Comparison of ENCODE assay signal across 27 cellular contexts in genomic region chr7:156091515-156092080, GRCh38.
DNase-seq lines count a peak whose midpoint lies in the region; ATAC-seq, FAIRE-seq and TF ChIP-seq lines count a peak whose summit lies in the region.
"Had no signal": no experiment of that assay in that cellular context is flagged by ENCODE, and none has a peak within 500 bp of the region (broad histone marks: within the 10 kb centered on the region; RNA-seq: fewer than 3 reads in every experiment).

No MANE protein-coding gene starts in this region.

- H3K36me3 ChIP-seq in BLaER1, result no peaks in the 10 kb centered on the region
- H3K36me3 ChIP-seq in DND-41 (ENCODE audit: insufficient read depth, low read length), result no peaks in the 10 kb centered on the region
- no peaks in the 10 kb centered on the region for H3K36me3 ChIP-seq in H1 (ENCODE audit: control insufficient read depth in 2 of 4, insufficient read depth in 4 of 4, low read length in 3 of 4)
- H3K36me3 ChIP-seq in SJCRH30, result no peaks in the 10 kb centered on the region
- H3K36me3 ChIP-seq: SJSA1 had no signal

- H3K27ac Mint-ChIP-seq in neural crest cell (ENCODE audit: unreplicated experiment), result peak overlapping the region; percentile 50
- H3K27ac Mint-ChIP-seq: CD4-positive, alpha-beta memory T cell had no signal

- peaks cover 2% of the 10 kb centered on the region for H3K27me3 Mint-ChIP-seq in neural crest cell (ENCODE audit: low read depth)

- TF ChIP-seq EP300 in H1 (IDR thresholded peaks at IDR 0.05; ENCODE audit: borderline replicate concordance in 1 of 2, low read depth in 2 of 2, low read length in 2 of 2), result no peak

- H3K4me2 ChIP-seq in BLaER1 (peak overlapping the region; percentile 69), DND-41 (ENCODE audit: insufficient read depth, low read length) (no peak overlapping the region), H1 (ENCODE audit: insufficient read depth in 1 of 2, low read depth in 2 of 2, low read length in 2 of 2) (no peak overlapping the region)

- no peak overlapping the region for H2AFZ ChIP-seq in DND-41 (ENCODE audit: low read depth, low read length)
- no peak overlapping the region for H2AFZ ChIP-seq in H1 (ENCODE audit: low read length)

- TF ChIP-seq RAD21 in H1 (IDR thresholded peaks at IDR 0.05 in 1 of 2, conservative IDR thresholded peaks at IDR 0.05 in 1 of 2; ENCODE audit: low read depth in 2 of 2, low read length in 2 of 2), result no peak

- TF ChIP-seq POLR2A in H1 (IDR thresholded peaks at IDR 0.05; ENCODE audit: control extremely low read depth in 1 of 2, low read depth in 2 of 2, low read length in 2 of 2), result no peak

- H3K4me3 Mint-ChIP-seq in neural crest cell, result no peak overlapping the region
- H3K4me3 Mint-ChIP-seq: CD4-positive, alpha-beta memory T cell had no signal

- H3K36me3 Mint-ChIP-seq in neural crest cell (ENCODE audit: low read depth), result no peaks in the 10 kb centered on the region
- H3K36me3 Mint-ChIP-seq: CD4-positive, alpha-beta memory T cell had no signal

- 94% methylated on average over 9 of the region's 11 CpGs; no CpG with 5 or more reads in 1 of the 2 experiments for WGBS in H1 (ENCODE audit: extremely low coverage in 1 of 2, insufficient coverage in 1 of 2, insufficient read length in 1 of 2, insufficient replicate concordance in 2 of 2, low coverage in 1 of 2, low lambda C conversion rate in 2 of 2, missing lambda C conversion rate in 1 of 2), 2 experiments

- TF ChIP-seq CTCF in DND-41 (IDR thresholded peaks at IDR 0.05; ENCODE audit: borderline replicate concordance, extremely low read depth, low read length, poor library complexity, severe bottlenecking) (no peak), H1 (IDR thresholded peaks at IDR 0.05; ENCODE audit: control extremely low read depth in 1 of 3, insufficient read depth in 1 of 3, low read depth in 1 of 3, low read length in 3 of 3) (no peak), neural crest cell (conservative IDR thresholded peaks at IDR 0.05) (no peak)

- H3K4me1 ChIP-seq in BLaER1 (peaks cover 37% of the 10 kb centered on the region), DND-41 (ENCODE audit: insufficient read depth, low read length) (no peaks in the 10 kb centered on the region), H1 (replicated peaks in 1 of 4; ENCODE audit: control insufficient read depth in 3 of 4, insufficient read depth in 4 of 4, low read length in 3 of 4) (peaks cover 0 to 7% (median 0%) of the 10 kb centered on the region in 4 experiments; a peak in 1 of 7 replicates), SJCRH30 (no peaks in the 10 kb centered on the region)
- H3K4me1 ChIP-seq: Caco-2, SJSA1 had no signal

- no peak overlapping the region for H2BK12ac ChIP-seq in H1 (ENCODE audit: low read depth, low read length)

- H3K27me3 ChIP-seq in BLaER1 (no peaks in the 10 kb centered on the region), DND-41 (ENCODE audit: insufficient read depth, low read length, poor library complexity) (peaks cover 5% of the 10 kb centered on the region), H1 (replicated peaks in 1 of 4; ENCODE audit: control insufficient read depth in 3 of 4, extremely low read depth in 1 of 4, insufficient read depth in 3 of 4, low read length in 3 of 4) (no peaks in the 10 kb centered on the region), SJCRH30 (peaks cover 42% of the 10 kb centered on the region)
- H3K27me3 ChIP-seq: SJSA1 had no signal

- POLR2A ChIA-PET in H1 (lab: Charles Lee; ENCODE audit: partially characterized antibody), result no interaction called here

- H3K23me2 ChIP-seq in H1 (ENCODE audit: low read depth, low read length), result no peaks in the 10 kb centered on the region

- peak; percentile 55; the same call in 1 of the 3 replicates for ATAC-seq in DND-41 (ENCODE audit: insufficient read depth, low read depth)
- ATAC-seq in GM21825 (IDR thresholded peaks at IDR 0.05; ENCODE audit: unreplicated experiment), result no peak
- ATAC-seq: HepG2, K562, PC-3, Right ventricle myocardium inferior had no signal

- no peak overlapping the region for H2AK5ac ChIP-seq in H1 (ENCODE audit: low read depth, low read length)

- H3K18ac ChIP-seq in H1 (ENCODE audit: extremely low read depth, low read length), result no peak overlapping the region

- H3K4me3 ChIP-seq in BLaER1, result no peak overlapping the region
- no peak overlapping the region for H3K4me3 ChIP-seq in DND-41 (ENCODE audit: low read depth in 1 of 2, low read length in 2 of 2)
- H3K4me3 ChIP-seq in H1 (ENCODE audit: extremely low read depth in 1 of 4, insufficient read depth in 2 of 4, low read depth in 3 of 4, low read length in 4 of 4), result no peak overlapping the region
- no peak overlapping the region for H3K4me3 ChIP-seq in SJCRH30
- H3K4me3 ChIP-seq: K562, SJSA1 had no signal

- no peaks in the 10 kb centered on the region for H4K20me1 ChIP-seq in BLaER1
- H4K20me1 ChIP-seq in DND-41 (ENCODE audit: insufficient read depth, low read length), result no peaks in the 10 kb centered on the region
- no peaks in the 10 kb centered on the region for H4K20me1 ChIP-seq in H1 (replicated peaks in 1 of 2; ENCODE audit: control insufficient read depth in 1 of 2, insufficient read depth in 2 of 2, low read length in 2 of 2)

- no peak overlapping the region for H2BK20ac ChIP-seq in H1 (ENCODE audit: low read length)

- no peak overlapping the region for H3K4ac ChIP-seq in H1 (replicated peaks; ENCODE audit: insufficient read length, low read depth, low read length)

- DNase-seq in DND-41 (peak; percentile 18), H1 (ENCODE audit: low read depth in 1 of 2, low spot score in 2 of 2) (no peak), neural crest cell (ENCODE audit: low read depth, low spot score) (no peak), SJCRH30 (no peak)
- no peak for DNase-seq in activated CD4-positive, alpha-beta T cell treated with anti-CD3 and anti-CD28 coated beads for 48 hours
- DNase-seq: C1 segment of cervical spinal cord; CD4-positive, alpha-beta memory T cell; EL; GDM1; H7; Kasumi-1; NCI-H1092 treated with DMSO at 0.1 percent for 48 hours; NCI-H1436; NCI-H187; NCI-H2171 treated with DMSO at 0.1 percent for 48 hours; NCI-H524; NCI-H748 treated with DMSO at 0.1 percent for 48 hours; PC-3 had no signal

- H3K4me1 Mint-ChIP-seq in neural crest cell, result no peaks in the 10 kb centered on the region

- no peak overlapping the region for H4K91ac ChIP-seq in H1 (replicated peaks; ENCODE audit: insufficient read length, low read length)

- CTCF ChIA-PET in H1 (lab: Charles Lee; ENCODE audit: partially characterized antibody), result no interaction called here

- no peaks in the 10 kb centered on the region for H3K9me3 Mint-ChIP-seq in neural crest cell

- H2BK120ac ChIP-seq in H1 (replicated peaks; ENCODE audit: low read depth, low read length), result no peak overlapping the region

- no peak overlapping the region for H3K14ac ChIP-seq in H1 (ENCODE audit: insufficient read length)

- no peaks in the 10 kb centered on the region for H3K79me1 ChIP-seq in H1 (ENCODE audit: low read depth, low read length)

- H3K23ac ChIP-seq in H1 (ENCODE audit: insufficient read length), result no peak overlapping the region

- no peaks in the 10 kb centered on the region for H3K9me3 ChIP-seq in BLaER1
- no peaks in the 10 kb centered on the region for H3K9me3 ChIP-seq in DND-41 (ENCODE audit: insufficient read depth, low read length, severe bottlenecking)
- H3K9me3 ChIP-seq in H1 (ENCODE audit: insufficient read depth in 2 of 2, low read depth in 1 of 2, low read length in 1 of 2), result no peaks in the 10 kb centered on the region
- no peaks in the 10 kb centered on the region for H3K9me3 ChIP-seq in SJCRH30 (replicated peaks)
- H3K9me3 ChIP-seq: Caco-2, SJSA1 had no signal

- no peak for FAIRE-seq in H1 (lab: Jason Lieb, UNC)
- FAIRE-seq: A204.1, GM12891, HepG2, K562 had no signal

- H3K27ac ChIP-seq in BLaER1 (no peak overlapping the region), DND-41 (ENCODE audit: low read length) (no peak overlapping the region), H1 (ENCODE audit: low read depth, low read length) (no peak overlapping the region), SJCRH30 (no peak overlapping the region)
- H3K27ac ChIP-seq: SJSA1 had no signal

- no peak overlapping the region for H2BK5ac ChIP-seq in H1 (ENCODE audit: low read depth, low read length)

- H3K9ac ChIP-seq in BLaER1, result no peak overlapping the region
- no peak overlapping the region for H3K9ac ChIP-seq in DND-41 (ENCODE audit: low read depth, low read length)
- H3K9ac ChIP-seq in H1 (replicated peaks in 1 of 4; ENCODE audit: extremely low read depth in 1 of 4, low read depth in 3 of 4, low read length in 3 of 4), result no peak overlapping the region

- H2BK15ac ChIP-seq in H1 (ENCODE audit: low read length), result no peak overlapping the region

- H3K79me2 ChIP-seq in DND-41 (ENCODE audit: insufficient read depth, low read length) (no peaks in the 10 kb centered on the region), H1 (ENCODE audit: control insufficient read depth in 1 of 2, insufficient read depth in 2 of 2, low read length in 2 of 2) (no peaks in the 10 kb centered on the region)

- peak overlapping the region; percentile 29; the same call in 1 of the 2 replicates for H4K8ac ChIP-seq in H1 (ENCODE audit: extremely low read depth, insufficient read depth, low read length)

- no peak overlapping the region for H3K56ac ChIP-seq in H1 (replicated peaks; ENCODE audit: insufficient read length, low read depth, low read length)

- H4K5ac ChIP-seq in H1 (ENCODE audit: insufficient read length, low read depth, low read length), result no peak overlapping the region

TF ChIP-seq in H1, 55 proteins besides CTCF, POLR2A, EP300 and RAD21:
- no peak for TF ChIP-seq CHD2 (IDR thresholded peaks at IDR 0.05; ENCODE audit: low read length)
- no peak for TF ChIP-seq ZNF274 (IDR thresholded peaks at IDR 0.05; ENCODE audit: borderline replicate concordance, extremely low read depth, low read length)
- no peak for TF ChIP-seq NRF1 (IDR thresholded peaks at IDR 0.05; ENCODE audit: low read depth, low read length)
